ENCODE assay signal across 13 cellular contexts in the genomic region with DNA sequence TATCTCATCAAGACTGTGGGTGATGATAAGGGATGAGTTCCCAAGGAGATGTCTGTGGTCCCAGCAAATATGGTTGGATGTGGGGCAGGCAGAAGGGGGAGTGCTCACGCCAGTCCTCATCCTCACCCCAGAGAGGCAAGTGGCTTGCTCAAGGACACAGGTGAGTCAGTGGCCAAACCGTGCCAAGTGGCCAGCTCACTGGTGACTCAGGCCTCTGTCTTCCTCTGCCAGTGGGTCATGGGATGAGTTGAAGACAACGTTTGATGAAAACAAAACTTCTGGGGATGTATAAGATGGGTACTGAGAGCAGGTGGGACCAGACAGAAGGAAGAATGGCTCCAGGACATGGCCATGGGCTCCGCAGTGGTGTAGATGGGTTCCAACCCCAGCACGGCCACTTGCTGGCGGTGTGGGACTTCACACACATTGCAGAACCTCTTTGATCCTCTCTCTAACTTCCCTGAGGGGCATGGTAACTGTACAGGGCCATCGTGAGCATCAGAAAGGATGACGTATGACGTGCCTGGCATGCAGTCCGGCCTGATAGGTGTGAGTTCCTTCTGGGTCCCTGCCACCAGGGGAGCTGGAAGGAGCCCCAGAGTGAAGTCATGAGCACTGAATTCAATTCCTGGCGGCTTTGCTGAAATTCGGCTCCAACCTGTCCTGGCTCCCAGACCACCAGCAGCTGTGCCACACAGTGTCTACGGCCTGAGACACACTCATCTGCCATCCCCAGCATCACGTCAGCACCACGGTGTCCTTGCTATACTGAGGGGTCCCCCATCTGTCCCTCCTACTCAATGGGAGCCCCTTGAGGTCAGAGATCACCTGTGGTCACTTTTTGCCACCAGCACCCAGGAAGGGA. TPM values are rescaled to one million over a fixed set of nuclear protein-coding genes. Genes with fewer than 3 reads are reported as not detected.
DNase-seq lines count a peak whose midpoint lies in the region; ATAC-seq and TF ChIP-seq lines count a peak whose summit lies in the region.
"Had no signal": no experiment of that assay in that cellular context is flagged by ENCODE, and none has a peak within 500 bp of the region (broad histone marks: within the 10 kb centered on the region; RNA-seq: fewer than 3 reads in every experiment).

No MANE protein-coding gene starts in this region.

- TF ChIP-seq CTCF in astrocyte of the spinal cord (IDR thresholded peaks at IDR 0.05; ENCODE audit: low read depth, low read length) (no peak), kidney epithelial cell (IDR thresholded peaks at IDR 0.05; ENCODE audit: insufficient read depth, low read length, poor library complexity, severe bottlenecking) (no peak)

- ATAC-seq in GM19351 (IDR thresholded peaks at IDR 0.05; ENCODE audit: unreplicated experiment) = no peak
- ATAC-seq: left cardiac atrium had no signal

- in situ Hi-C loops in astrocyte of the spinal cord (cut with HindIII; ENCODE audit: low sequenced_read_pairs) = no loop called here

- H3K4me3 ChIP-seq in astrocyte of the spinal cord (ENCODE audit: low read depth, low read length) (no peak overlapping the region), kidney epithelial cell (ENCODE audit: low read depth, low read length) (no peak overlapping the region)

- DNase-seq in AG08395 (ENCODE audit: low spot score) = peak; percentile 79
- peak; percentile 88 for DNase-seq in HT1080 (ENCODE audit: low read depth)
- DNase-seq in astrocyte of the spinal cord (ENCODE audit: low read depth, low spot score) = peak; percentile 21
- DNase-seq in kidney epithelial cell (ENCODE audit: low read depth) = peak; percentile 49
- no peak for DNase-seq in NCI-H2107 (lab: John Stamatoyannopoulos, UW)
- DNase-seq in iPS-NIHi11 (ENCODE audit: low spot score) = no peak
- no peak for DNase-seq in NCI-H345 treated with DMSO at 0.1 percent for 48 hours (lab: John Stamatoyannopoulos, UW; ENCODE audit: unreplicated experiment)
- DNase-seq: left cardiac atrium; NCI-H446 treated with DMSO at 0.1 percent for 48 hours; nucleus accumbens; stimulated activated CD4-positive, alpha-beta T cell treated with anti-CD3 and anti-CD28 coated beads, Interleukin-1b, Interleukin-23, amount 100 ng/mL, for 48 hours had no signal

- no peaks in the 10 kb centered on the region for H3K36me3 ChIP-seq in kidney epithelial cell (ENCODE audit: control insufficient read depth, insufficient read depth, low read length)

- H3K27me3 ChIP-seq in kidney epithelial cell (ENCODE audit: control insufficient read depth, insufficient read depth, low read length) = no peaks in the 10 kb centered on the region

RNA-seq across cellular contexts. Expression of a gene that starts 41.3 kb away (rescaled TPM):
- total RNA-seq in HT1080 (2014; rRNA removed; shearing (Covaris generic)) = not detected in 2 replicates
- not detected in 2 replicates for polyA plus RNA-seq in HT1080 (2015; cell fraction: cytosol; rRNA removed)
- polyA plus RNA-seq in HT1080 (2015; cell fraction: nucleus; rRNA removed) = 0.05 TPM in 1 of 2 replicates, not detected in the other
- not detected in 2 replicates for total RNA-seq in kidney epithelial cell
- total RNA-seq: H4 had no signal

RNA-seq across cellular contexts. Expression of a gene that starts 53.6 kb away (rescaled TPM):
- not detected in 2 replicates for total RNA-seq in HT1080 (2014; rRNA removed; shearing (Covaris generic))
- polyA plus RNA-seq in HT1080 (2015; cell fraction: cytosol; rRNA removed) = 0.41 and 0.73 TPM in 2 replicates
- polyA plus RNA-seq in HT1080 (2015; cell fraction: nucleus; rRNA removed) = 0.55 and 0.69 TPM in 2 replicates
- 0.67 and 0.75 TPM in 2 replicates for total RNA-seq in kidney epithelial cell

Comparison
In these comparisons a context has a peak if more than half of its experiments do, and no peak if none do; other contexts are left out.
1. DNase-seq: peak in AG08395 (single experiment), HT1080 (single experiment), astrocyte of the spinal cord (single experiment) and kidney epithelial cell (single experiment); none in NCI-H2107 (single experiment), iPS-NIHi11 (single experiment) and NCI-H345 treated with DMSO at 0.1 percent for 48 hours (single experiment).